In the genomic region with DNA sequence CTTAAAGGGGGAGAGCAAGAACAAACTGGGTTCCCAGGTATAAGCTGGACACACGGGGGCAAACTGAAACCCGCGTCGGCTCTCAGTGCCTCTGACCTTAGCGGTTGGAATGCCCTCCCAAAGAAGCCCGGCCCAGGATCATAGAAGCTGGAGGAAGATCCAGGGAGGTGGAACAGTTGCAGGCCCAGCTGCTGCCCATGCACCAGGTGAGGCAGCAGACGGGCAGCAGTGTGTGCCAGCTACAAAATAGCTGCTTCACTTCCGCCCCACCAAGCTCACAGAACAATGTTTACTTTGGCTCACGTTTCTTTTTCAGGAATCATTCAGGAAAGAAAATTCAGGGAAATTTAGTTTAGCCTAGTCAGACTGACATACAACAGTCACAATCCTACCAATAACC, we compare ENCODE assay signal across 12 cellular contexts. TPM values are rescaled to one million over a fixed set of nuclear protein-coding genes. Genes with fewer than 3 reads are reported as not detected.
A peak's percentile ranks its signal among the peaks of the same experiment; 100 is the strongest.
DNase-seq lines count a peak whose midpoint lies in the region; ATAC-seq and TF ChIP-seq lines count a peak whose summit lies in the region.
"Had no signal": no experiment of that assay in that cellular context is flagged by ENCODE, and none has a peak within 500 bp of the region (broad histone marks: within the 10 kb centered on the region; RNA-seq: fewer than 3 reads in every experiment).

No MANE protein-coding gene starts in this region.

- WGBS in thyroid gland, 2 donors: 71 to 79% methylated on average over 9 of the region's 9 CpGs
- WGBS in heart left ventricle, 4 donors: 82 to 93% (median 86%) methylated on average over 9 of the region's 9 CpGs

- H3K27me3 ChIP-seq in thyroid gland: no peaks in the 10 kb centered on the region
- no peaks in the 10 kb centered on the region for H3K27me3 ChIP-seq in heart left ventricle

- no peaks in the 10 kb centered on the region for H3K9me3 ChIP-seq in thyroid gland
- no peaks in the 10 kb centered on the region for H3K9me3 ChIP-seq in heart left ventricle

- H3K36me3 ChIP-seq in thyroid gland (no peaks in the 10 kb centered on the region), heart left ventricle (no peaks in the 10 kb centered on the region)

- TF ChIP-seq CTCF in thyroid gland (IDR thresholded peaks at IDR 0.05) (no peak), heart left ventricle (IDR thresholded peaks at IDR 0.05) (no peak)

- H3K4me3 ChIP-seq in thyroid gland (replicated peaks in 1 of 3) (no peak overlapping the region), heart left ventricle (no peak overlapping the region)

- DNase-seq in NCI-H524 (lab: John Stamatoyannopoulos, UW) (peak; percentile 38 to 63), NCI-H524 treated with DMSO at 0.1 percent for 48 hours (lab: John Stamatoyannopoulos, UW) (no peak), NCI-H510A (lab: John Stamatoyannopoulos, UW) (peak; percentile 46), thyroid gland (peak; percentile 2 to 10), heart left ventricle (no peak), NCI-H1048 (lab: John Stamatoyannopoulos, UW) (no peak)
- no peak for DNase-seq in activated naive CD4-positive, alpha-beta T cell treated with anti-CD3 and anti-CD28 coated beads, Interleukin-2, amount 50 U/mL, for 16 hours
- DNase-seq: mesendoderm, retina had no signal

- H3K4me1 ChIP-seq in thyroid gland (no peaks in the 10 kb centered on the region), heart left ventricle (peaks cover 0 to 11% (median 0%) of the 10 kb centered on the region in 12 donors)

- no peak for TF ChIP-seq POLR2A in thyroid gland (IDR thresholded peaks at IDR 0.05)
- no peak for TF ChIP-seq POLR2A in heart left ventricle (IDR thresholded peaks at IDR 0.05)

- ATAC-seq in esophagus mucosa (peak; percentile 25), heart left ventricle (no peak)
- ATAC-seq: Panc1 had no signal

- no peak overlapping the region for H3K27ac ChIP-seq in thyroid gland
- no peak overlapping the region for H3K27ac ChIP-seq in heart left ventricle

- intact Hi-C loops in thyroid gland (cut with DNase I): no loop called here
- intact Hi-C loops in heart left ventricle (cut with DNase I): loop anchor here in 5 of 10 donors (5.0 to 10.0 kb wide), 6 partner anchors 155 to 675 kb away; no protein-coding TSS in a partner anchor

RNA-seq across cellular contexts. Expression of gene ERMN, which starts 3.9 kb away (rescaled TPM):
- total RNA-seq in esophagus mucosa (not detected), thyroid gland (under 1 TPM in 1 of 4 donors, not detected in 3; 0.49 TPM), heart left ventricle (1 to 10 TPM in 1 of 9 donors, under 1 TPM in 3, not detected in 5; 0.05 to 1.1 (median 0.14) TPM)
- under 1 TPM in 1 of 2 donors, not detected in 1; 0.08 TPM for polyA plus RNA-seq in heart left ventricle
- total RNA-seq: A172 had no signal

Comparison
In these comparisons a context has a peak if more than half of its experiments do, and no peak if none do; other contexts are left out.
1. DNase-seq: peak in NCI-H524 (2 of 2), NCI-H510A (single experiment) and thyroid gland (2 of 2); none in NCI-H524 treated with DMSO at 0.1 percent for 48 hours (single experiment), activated naive CD4-positive, alpha-beta T cell treated with anti-CD3 and anti-CD28 coated beads, Interleukin-2, amount 50 U/mL, for 16 hours (single experiment), heart left ventricle (0 of 5) and NCI-H1048 (single experiment).